ENCODE assay signal across 16 cellular contexts in genomic region chr3:141397996-141398395, GRCh38.
"Had no signal": no experiment of that assay in that cellular context is flagged by ENCODE, and none has a peak within 500 bp of the region (broad histone marks: within the 10 kb centered on the region; RNA-seq: fewer than 3 reads in every experiment).

No MANE protein-coding gene starts in this region.

- DNase-seq: Kasumi-1, KG1, MV-4-11, NCI-H1048, NCI-H1105, NCI-H1417, NCI-H1436 treated with DMSO at 0.1 percent for 48 hours, NCI-H1694, NCI-H187 treated with DMSO at 0.1 percent for 48 hours, NCI-H2029 treated with DMSO at 0.1 percent for 48 hours, NCI-H2171 treated with DMSO at 0.1 percent for 48 hours, NCI-H524, NCI-H526 treated with DMSO at 0.1 percent for 48 hours, NCI-H748 treated with DMSO at 0.1 percent for 48 hours, SHP77 had no signal

- H3K27ac ChIP-seq: RWPE1 had no signal
